Comparison of ENCODE assay signal across 9 cellular contexts in genomic region chr1:11281518-11282331, GRCh38. TPM values are rescaled to one million over a fixed set of nuclear protein-coding genes. Genes with fewer than 3 reads are reported as not detected.
DNase-seq lines count a peak whose midpoint lies in the region; ATAC-seq lines count a peak whose summit lies in the region.
"Had no signal": no experiment of that assay in that cellular context is flagged by ENCODE, and none has a peak within 500 bp of the region (broad histone marks: within the 10 kb centered on the region; RNA-seq: fewer than 3 reads in every experiment).

No MANE protein-coding gene starts in this region.

- peaks cover 11% of the 10 kb centered on the region for H3F3A ChIP-seq in GM23248 (ENCODE audit: insufficient read depth)

- H3K27ac ChIP-seq in GM23248 = no peak overlapping the region

- no peaks in the 10 kb centered on the region for H3K27me3 Mint-ChIP-seq in T-helper 17 cell

- H3K36me3 Mint-ChIP-seq in T-helper 17 cell (ENCODE audit: low read depth) = peaks cover 6% of the 10 kb centered on the region

- no peak for ATAC-seq in T-helper 17 cell
- no peak for ATAC-seq in HG02623 (IDR thresholded peaks at IDR 0.05; ENCODE audit: unreplicated experiment)
- ATAC-seq: Panc1 had no signal

- H3K4me2 ChIP-seq in GM23248 (ENCODE audit: unreplicated experiment) = no peak overlapping the region

- H3K9me3 ChIP-seq in GM23248 (ENCODE audit: low read depth) (no peaks in the 10 kb centered on the region), T-helper 17 cell (ENCODE audit: control insufficient read depth, low read length, poor library complexity, severe bottlenecking) (no peaks in the 10 kb centered on the region)

- H3K27ac Mint-ChIP-seq in T-helper 17 cell = peak overlapping the region; percentile 97

- no peaks in the 10 kb centered on the region for H4K20me1 ChIP-seq in GM23248 (ENCODE audit: insufficient read depth)

- peaks cover 60% of the 10 kb centered on the region for H3K4me1 Mint-ChIP-seq in T-helper 17 cell

- H2AFZ ChIP-seq in GM23248 = no peak overlapping the region

- H3K27me3 ChIP-seq in GM23248 (replicated peaks; ENCODE audit: insufficient read depth) = no peaks in the 10 kb centered on the region
- H3K27me3 ChIP-seq: dorsolateral prefrontal cortex had no signal

- peaks cover 14% of the 10 kb centered on the region; the same call in 1 of the 2 replicates for H3K79me2 ChIP-seq in GM23248 (ENCODE audit: insufficient read depth)

- H3K9me2 ChIP-seq in GM23248 (ENCODE audit: insufficient read depth) = no peaks in the 10 kb centered on the region

- 51 to 54% methylated on average over 8 of the region's 8 CpGs for WGBS in GM23248 (ENCODE audit: low coverage in 1 of 2, low lambda C conversion rate in 2 of 2, missing lambda C conversion rate in 2 of 2), 2 experiments

- H3K4me3 Mint-ChIP-seq in T-helper 17 cell = peak overlapping the region; percentile 88

- in situ Hi-C loops in GM23248 (cut with MboI) = no loop called here

- H3K4me1 ChIP-seq in GM23248 (ENCODE audit: insufficient read depth) = no peaks in the 10 kb centered on the region; the same call in 1 of the 2 replicates

- no peak overlapping the region for H3K4me3 ChIP-seq in GM23248
- no peak overlapping the region for H3K4me3 ChIP-seq in skeletal muscle cell (ENCODE audit: low read depth, low read length)
- H3K4me3 ChIP-seq: dorsolateral prefrontal cortex had no signal

- H3K36me3 ChIP-seq in GM23248 (ENCODE audit: low read depth) = no peaks in the 10 kb centered on the region

- no peak overlapping the region for H3K9ac ChIP-seq in GM23248

- DNase-seq in GM23248 (peak; percentile 27), T-helper 17 cell (no peak), fibroblast of peridontal ligament (ENCODE audit: extremely low read depth) (peak; percentile 99), skeletal muscle cell (ENCODE audit: low read depth) (peak; percentile 85), HT-29 (ENCODE audit: low spot score) (no peak), COR-L47 (lab: John Stamatoyannopoulos, UW) (no peak)
- DNase-seq: dorsolateral prefrontal cortex had no signal

RNA-seq across cellular contexts. Expression of gene UBIAD1, which starts 8.7 kb away (rescaled TPM):
- total RNA-seq in GM23248 (2014; rRNA removed; shearing (Covaris generic)) = 4.8 and 5.2 TPM in 2 replicates
- 8.1 and 9.8 TPM in 2 replicates for polyA plus RNA-seq in GM23248 (2016; fragmentation: Nextera tagmentation; extraction: Ambion mirVana)
- 10 to 100 TPM; 19.1 to 25.3 TPM for total RNA-seq in T-helper 17 cell
- 15.9 and 18.1 TPM in 2 replicates for total RNA-seq in HT-29 (2014; rRNA removed; shearing (Covaris generic))

RNA-seq across cellular contexts. Expression of gene MTOR, which starts 19.4 kb away (rescaled TPM):
- 27.6 and 30.7 TPM in 2 replicates for total RNA-seq in GM23248 (2014; rRNA removed; shearing (Covaris generic))
- 10.3 and 10.6 TPM in 2 replicates for polyA plus RNA-seq in GM23248 (2016; fragmentation: Nextera tagmentation; extraction: Ambion mirVana)
- total RNA-seq in T-helper 17 cell = 10 to 100 TPM; 47.3 to 50.0 TPM
- 38.0 and 42.5 TPM in 2 replicates for total RNA-seq in HT-29 (2014; rRNA removed; shearing (Covaris generic))

Comparison
In these comparisons a context has a peak if more than half of its experiments do, and no peak if none do; other contexts are left out.
1. DNase-seq: peak in GM23248 (single experiment), fibroblast of peridontal ligament (single experiment) and skeletal muscle cell (single experiment); none in T-helper 17 cell (0 of 3), HT-29 (single experiment) and COR-L47 (single experiment).